In genomic region chr22:48212727-48213126, GRCh38 we compare ENCODE assay signal across 10 cellular contexts.
A peak's percentile ranks its signal among the peaks of the same experiment; 100 is the strongest.
ATAC-seq and TF ChIP-seq lines count a peak whose summit lies in the region.
"Had no signal": no experiment of that assay in that cellular context is flagged by ENCODE, and none has a peak within 500 bp of the region (broad histone marks: within the 10 kb centered on the region; RNA-seq: fewer than 3 reads in every experiment).

No MANE protein-coding gene starts in this region.

- CTCF ChIA-PET in HEK293 (lab: Yijun Ruan, JAX) = no interaction called here

- no peak for ATAC-seq in HG03095 (IDR thresholded peaks at IDR 0.05; ENCODE audit: unreplicated experiment)
- ATAC-seq: A549; CD8-positive, alpha-beta T cell had no signal

- no peaks in the 10 kb centered on the region for H3K4me1 ChIP-seq in HEK293 (ENCODE audit: control insufficient read depth, insufficient read depth, low read length)
- H3K4me1 ChIP-seq: A549; BE2C; BLaER1; BLaER1 treated with 17β-estradiol and CSF1 and Interleukin-3, amounts not matched to agents 10 nM and 100 nM; Caco-2 had no signal

- H3K36me3 ChIP-seq in HEK293 (ENCODE audit: control insufficient read depth in 2 of 2, insufficient read depth in 1 of 2, low read length in 2 of 2) = no peaks in the 10 kb centered on the region
- H3K36me3 ChIP-seq: BE2C; BLaER1; BLaER1 treated with 17β-estradiol and CSF1 and Interleukin-3, amounts not matched to agents 10 nM and 100 nM had no signal

- no peak overlapping the region for H3K4me3 ChIP-seq in HEK293 (ENCODE audit: low read depth, low read length)
- H3K4me3 ChIP-seq: A549; BLaER1; BLaER1 treated with 17β-estradiol and CSF1 and Interleukin-3, amounts not matched to agents 10 nM and 100 nM had no signal

- no peak for TF ChIP-seq CTCF in HEK293 (tag by site-specific recombination; IDR thresholded peaks at IDR 0.05)

- H3K27ac ChIP-seq in HEK293 (ENCODE audit: extremely low read depth, low read depth, low read length) = no peak overlapping the region
- H3K27ac ChIP-seq: 22Rv1; A549; BLaER1; BLaER1 treated with 17β-estradiol and CSF1 and Interleukin-3, amounts not matched to agents 10 nM and 100 nM; C4-2B had no signal

- no peaks in the 10 kb centered on the region for H3K9me3 ChIP-seq in HEK293 (ENCODE audit: control insufficient read depth, insufficient read depth, low read depth, low read length)
- H3K9me3 ChIP-seq: A549; BLaER1; BLaER1 treated with 17β-estradiol and CSF1 and Interleukin-3, amounts not matched to agents 10 nM and 100 nM; Caco-2 had no signal

- POLR2A ChIA-PET in HEK293 (lab: Yijun Ruan, JAX) = no interaction called here

TF ChIP-seq in HEK293, 187 proteins besides CTCF, POLR2A, EP300 and RAD21:
- peak; percentile 69 for TF ChIP-seq ZBTB17 (tag by site-specific recombination; IDR thresholded peaks at IDR 0.05)
- TF ChIP-seq ZBTB26 (tag by site-specific recombination; optimal IDR thresholded peaks at IDR 0.05) = no peak
- TF ChIP-seq ZNF366 (tag by site-specific recombination; conservative IDR thresholded peaks at IDR 0.05) = peak; percentile 82
